27 cellular contexts compared by ENCODE assay signal in genomic region chr6:74677463-74677862, GRCh38.
"Had no signal": no experiment of that assay in that cellular context is flagged by ENCODE, and none has a peak within 500 bp of the region (broad histone marks: within the 10 kb centered on the region; RNA-seq: fewer than 3 reads in every experiment).

No MANE protein-coding gene starts in this region.

- H3K9me3 ChIP-seq: colonic mucosa, esophagus muscularis mucosa, esophagus squamous epithelium, gastrocnemius medialis, gastroesophageal sphincter had no signal

- H3K27ac ChIP-seq: colonic mucosa, coronary artery, dorsolateral prefrontal cortex, epithelial cell of prostate, esophagus muscularis mucosa, esophagus squamous epithelium, foreskin keratinocyte, gastrocnemius medialis, gastroesophageal sphincter, heart left ventricle, heart right ventricle, hepatocyte had no signal

- H3K4me3 ChIP-seq: colonic mucosa, coronary artery, dorsolateral prefrontal cortex, esophagus muscularis mucosa, esophagus squamous epithelium, gastrocnemius medialis, gastroesophageal sphincter, heart left ventricle, heart right ventricle, hepatocyte had no signal

- FAIRE-seq: colon, endothelial cell of umbilical vein, frontal cortex had no signal

- DNase-seq: colonic mucosa; cortex of kidney; dermis blood vessel endothelial cell; dorsolateral prefrontal cortex; effector CD8-positive, alpha-beta T cell; effector memory CD4-positive, alpha-beta T cell; effector memory CD8-positive, alpha-beta T cell; endodermal cell; erythroblast; esophagus squamous epithelium; foreskin fibroblast; foreskin keratinocyte; foreskin melanocyte; gastrocnemius medialis; glutamatergic neuron; head of caudate nucleus; heart left ventricle; heart right ventricle had no signal

- H3K4me1 ChIP-seq: colonic mucosa, esophagus muscularis mucosa, esophagus squamous epithelium, foreskin keratinocyte, gastrocnemius medialis, gastroesophageal sphincter, heart left ventricle, heart right ventricle had no signal

- H3K36me3 ChIP-seq: colonic mucosa, esophagus muscularis mucosa, esophagus squamous epithelium, gastrocnemius medialis, gastroesophageal sphincter, heart left ventricle, heart right ventricle had no signal

- ATAC-seq: effector memory CD8-positive, alpha-beta T cell; esophagus mucosa; foreskin keratinocyte; gastrocnemius medialis; gastroesophageal sphincter; heart left ventricle; heart right ventricle had no signal

- H3K4me2 ChIP-seq: hepatocyte had no signal
